Comparison of ENCODE assay signal across 8 cellular contexts in the genomic region with DNA sequence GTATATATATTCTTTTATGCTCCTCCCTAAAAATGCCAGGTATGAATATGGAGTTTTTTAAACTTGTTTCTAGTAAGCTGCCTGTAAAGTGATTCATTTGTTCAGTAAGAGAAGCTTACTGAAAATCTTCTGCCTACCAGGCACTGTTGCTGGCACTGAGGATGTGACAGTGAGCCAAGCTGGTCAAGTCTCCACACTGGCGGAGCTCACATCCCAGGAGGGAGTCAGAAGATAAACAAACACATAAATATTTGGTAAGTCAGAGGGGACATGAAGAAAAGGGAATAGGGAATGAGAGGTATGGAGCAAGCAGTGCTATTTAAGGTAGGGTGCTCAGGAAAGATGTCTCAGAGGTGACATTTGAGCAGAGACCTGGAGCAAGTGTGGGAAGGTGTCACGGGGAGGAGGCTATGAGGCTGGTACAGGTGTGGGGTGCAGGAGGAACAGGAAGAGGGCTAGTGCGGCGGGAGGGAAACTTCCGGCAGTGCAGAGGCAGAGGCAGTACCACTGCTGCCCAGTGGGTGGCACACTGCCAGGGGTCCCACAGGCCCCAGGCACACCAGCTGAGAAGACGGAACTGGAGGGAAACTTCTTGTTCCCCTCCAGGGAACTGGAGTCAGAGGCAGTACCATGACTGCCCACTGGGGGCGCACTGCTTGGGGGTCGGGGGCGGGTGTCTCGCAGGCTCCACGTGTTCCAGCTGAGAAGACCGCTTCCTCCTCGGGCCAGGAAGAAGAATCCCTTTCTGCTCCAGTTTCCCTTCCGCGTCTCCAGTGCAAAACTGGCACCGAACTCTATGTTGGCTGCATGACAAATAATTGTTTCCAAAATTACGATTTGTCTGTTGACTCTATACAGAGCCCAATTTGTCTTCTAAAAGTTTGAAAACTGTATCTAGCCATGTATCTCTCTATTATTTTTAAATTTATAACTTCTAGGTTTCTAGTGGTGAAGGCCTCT.
DNase-seq lines count a peak whose midpoint lies in the region; ATAC-seq and TF ChIP-seq lines count a peak whose summit lies in the region.

No MANE protein-coding gene starts in this region.

- TF ChIP-seq POLR2A in NB4 (IDR thresholded peaks at IDR 0.05; ENCODE audit: extremely low read depth, insufficient read length): no peak
- TF ChIP-seq POLR2A in tibial nerve (IDR thresholded peaks at IDR 0.05): no peak

- no peaks in the 10 kb centered on the region for H3K4me1 ChIP-seq in tibial nerve

- peaks cover 0 to 9% (median 0%) of the 10 kb centered on the region in 4 donors for H3K9me3 ChIP-seq in tibial nerve

- DNase-seq in GM10266 (ENCODE audit: extremely low spot score) (no peak), NB4 (ENCODE audit: low read depth) (peak; percentile 69), fibroblast of mammary gland (ENCODE audit: low read depth) (no peak), tibial nerve (ENCODE audit: low spot score in 2 of 2) (no peak), retina (no peak), SHP77 treated with DMSO at 0.1 percent for 48 hours (lab: John Stamatoyannopoulos, UW) (no peak)

- peak; percentile 28 for TF ChIP-seq CTCF in GM10266 (IDR thresholded peaks at IDR 0.05; ENCODE audit: control insufficient read depth, insufficient read depth, low read depth, missing control alignments)
- peak; percentile 70 for TF ChIP-seq CTCF in NB4 (IDR thresholded peaks at IDR 0.05; ENCODE audit: low read depth, low read length)
- TF ChIP-seq CTCF in fibroblast of mammary gland (conservative IDR thresholded peaks at IDR 0.05; ENCODE audit: control insufficient read depth, insufficient read depth, low read depth, low read length): peak; percentile 49
- peak in 3 of 5 experiments; percentile 20 to 29 (median 21) for TF ChIP-seq CTCF in tibial nerve (IDR thresholded peaks at IDR 0.05)

- H3K4me3 ChIP-seq in NB4 (ENCODE audit: low read depth, low read length) (no peak overlapping the region), fibroblast of mammary gland (ENCODE audit: control insufficient read depth, low read depth, low read length) (no peak overlapping the region), tibial nerve (no peak overlapping the region)

- no peak overlapping the region for H3K27ac ChIP-seq in tibial nerve

- no peak for TF ChIP-seq EP300 in tibial nerve (IDR thresholded peaks at IDR 0.05)

- ATAC-seq in GM21515 (IDR thresholded peaks at IDR 0.05; ENCODE audit: unreplicated experiment) (peak; percentile 76), HG03469 (IDR thresholded peaks at IDR 0.05; ENCODE audit: unreplicated experiment) (no peak)

- H3K36me3 ChIP-seq in tibial nerve: no peaks in the 10 kb centered on the region

- no peaks in the 10 kb centered on the region for H3K27me3 ChIP-seq in tibial nerve

- WGBS in tibial nerve, 2 donors: 39 to 56% methylated on average over 16 to 17 of the region's 17 CpGs
